9 cellular contexts compared by ENCODE assay signal in genomic region chr5:176364765-176365662, GRCh38. TPM values are rescaled to one million over a fixed set of nuclear protein-coding genes. Genes with fewer than 3 reads are reported as not detected.
A peak's percentile ranks its signal among the peaks of the same experiment; 100 is the strongest.
DNase-seq lines count a peak whose midpoint lies in the region; ATAC-seq and TF ChIP-seq lines count a peak whose summit lies in the region.
"Had no signal": no experiment of that assay in that cellular context is flagged by ENCODE, and none has a peak within 500 bp of the region (broad histone marks: within the 10 kb centered on the region; RNA-seq: fewer than 3 reads in every experiment).

Gene ARL10, plus strand, starts transcription at chr5:176365487. Its CDS starts 77 bp downstream, at chr5:176365564.

- peak within 1 kb of the TSS; percentile 76 for H3K23ac ChIP-seq in mesendoderm (ENCODE audit: low read length)

- H3K4ac ChIP-seq in mesendoderm (ENCODE audit: low read depth, low read length), result no peak within 1 kb of the TSS

- H3K79me2 ChIP-seq in mesendoderm (ENCODE audit: control insufficient read depth, insufficient read depth, low read length), result peaks cover 7% of the 10 kb centered on the region

- POLR2A ChIA-PET in activated CD4-positive, alpha-beta memory T cell treated with anti-CD3 and anti-CD28 coated beads, Interleukin-2, amount 10 ng/mL, durations not matched to agents 7 days and 5 days (lab: Charles Lee), result no interaction called here

- peak within 1 kb of the TSS; percentile 49 for H3K4me3 ChIP-seq in mesendoderm (ENCODE audit: low read length)

- H3K79me1 ChIP-seq in mesendoderm (ENCODE audit: low read length), result peaks cover 2% of the 10 kb centered on the region

- no peak within 1 kb of the TSS for H2BK15ac ChIP-seq in mesendoderm (replicated peaks; ENCODE audit: low read depth)

- CTCF ChIA-PET in activated CD4-positive, alpha-beta memory T cell treated with anti-CD3 and anti-CD28 coated beads, Interleukin-2, amount 10 ng/mL, durations not matched to agents 7 days and 5 days (lab: Charles Lee), result no interaction called here

- peaks cover 34% of the 10 kb centered on the region for H3K4me1 Mint-ChIP-seq in activated CD4-positive, alpha-beta memory T cell treated with anti-CD3 and anti-CD28 coated beads, Interleukin-2, amount 10 ng/mL, durations not matched to agents 7 days and 5 days
- H3K4me1 Mint-ChIP-seq in effector memory CD8-positive, alpha-beta T cell (ENCODE audit: low read depth in 2 of 2), result peaks cover 7 to 17% of the 10 kb centered on the region in 2 donors

- peak within 1 kb of the TSS; percentile 78 for H3K9ac ChIP-seq in mesendoderm (ENCODE audit: low read length)

- H4K5ac ChIP-seq in mesendoderm (ENCODE audit: low read length), result no peak within 1 kb of the TSS

- H3K56ac ChIP-seq in mesendoderm (ENCODE audit: low read length), result peak within 1 kb of the TSS; percentile 89

- no peak within 1 kb of the TSS for H3K18ac ChIP-seq in mesendoderm (ENCODE audit: low read length)

- H2BK5ac ChIP-seq in mesendoderm (ENCODE audit: low read length), result no peak within 1 kb of the TSS

- peak; percentile 63 for DNase-seq in HuH-7.5 (ENCODE audit: low spot score)
- peak; percentile 50 for DNase-seq in activated CD4-positive, alpha-beta memory T cell treated with anti-CD3 and anti-CD28 coated beads, Interleukin-2, amount 10 ng/mL, durations not matched to agents 7 days and 5 days
- DNase-seq in effector memory CD8-positive, alpha-beta T cell, result peak; percentile 17 to 22 (median 21)
- peak; percentile 27 for DNase-seq in mesendoderm
- DNase-seq in stimulated activated CD8-positive, alpha-beta memory T cell treated with anti-CD3 and anti-CD28 coated beads, Interleukin-12 subunit alpha, Interleukin-12 subunit beta, amount 100 ng/mL, for 4 hours (ENCODE audit: low read depth), result peak; percentile 42
- no peak for DNase-seq in NCI-H1436 treated with DMSO at 0.1 percent for 48 hours (lab: John Stamatoyannopoulos, UW)
- no peak for DNase-seq in NCI-H2196 (lab: John Stamatoyannopoulos, UW; ENCODE audit: unreplicated experiment)

- peak; percentile 6 for ATAC-seq in effector memory CD8-positive, alpha-beta T cell (replicated peaks)
- ATAC-seq: left colon had no signal

- peak within 1 kb of the TSS; percentile 66 for H3K4me3 Mint-ChIP-seq in activated CD4-positive, alpha-beta memory T cell treated with anti-CD3 and anti-CD28 coated beads, Interleukin-2, amount 10 ng/mL, durations not matched to agents 7 days and 5 days
- peak within 1 kb of the TSS; percentile 78 to 83 for H3K4me3 Mint-ChIP-seq in effector memory CD8-positive, alpha-beta T cell

- peak within 1 kb of the TSS; percentile 91 for H3K4me2 ChIP-seq in mesendoderm (ENCODE audit: low read length)

- H3K36me3 Mint-ChIP-seq in activated CD4-positive, alpha-beta memory T cell treated with anti-CD3 and anti-CD28 coated beads, Interleukin-2, amount 10 ng/mL, durations not matched to agents 7 days and 5 days (ENCODE audit: low read depth), result peaks cover 12% of the 10 kb centered on the region
- H3K36me3 Mint-ChIP-seq in effector memory CD8-positive, alpha-beta T cell (ENCODE audit: insufficient read depth), result peaks cover 27% of the 10 kb centered on the region

- no CpG with 5 or more reads among the region's 68 CpGs for WGBS in mesendoderm (ENCODE audit: extremely low coverage, insufficient coverage, low lambda C conversion rate)

- no peaks in the 10 kb centered on the region for H3K9me3 Mint-ChIP-seq in activated CD4-positive, alpha-beta memory T cell treated with anti-CD3 and anti-CD28 coated beads, Interleukin-2, amount 10 ng/mL, durations not matched to agents 7 days and 5 days
- no peaks in the 10 kb centered on the region for H3K9me3 Mint-ChIP-seq in effector memory CD8-positive, alpha-beta T cell

- no peaks in the 10 kb centered on the region for H3K36me3 ChIP-seq in mesendoderm (ENCODE audit: control insufficient read depth, insufficient read depth, low read length)

- no peak within 1 kb of the TSS for H2BK120ac ChIP-seq in mesendoderm (ENCODE audit: low read depth, low read length)

- no peak within 1 kb of the TSS for H2AK5ac ChIP-seq in mesendoderm (ENCODE audit: low read length)

- H3K27ac Mint-ChIP-seq in activated CD4-positive, alpha-beta memory T cell treated with anti-CD3 and anti-CD28 coated beads, Interleukin-2, amount 10 ng/mL, durations not matched to agents 7 days and 5 days, result no peak within 1 kb of the TSS
- H3K27ac Mint-ChIP-seq in effector memory CD8-positive, alpha-beta T cell, result peak within 1 kb of the TSS in 1 of 2 donors; percentile 63

- no peak within 1 kb of the TSS for H3K27ac ChIP-seq in mesendoderm (ENCODE audit: low read depth, low read length)

- no peak within 1 kb of the TSS for H4K8ac ChIP-seq in mesendoderm (ENCODE audit: low read depth, low read length)

- peaks cover 2% of the 10 kb centered on the region for H3K4me1 ChIP-seq in mesendoderm (ENCODE audit: control insufficient read depth, low read depth, low read length)

- no peaks in the 10 kb centered on the region for H3K27me3 ChIP-seq in mesendoderm (ENCODE audit: insufficient read depth, low read length, poor library complexity)

- peak; percentile 57 for TF ChIP-seq POLR2A in GM19193 (IDR thresholded peaks at IDR 0.05; ENCODE audit: extremely low read depth, insufficient read depth, insufficient read length)

- H3K27me3 Mint-ChIP-seq in activated CD4-positive, alpha-beta memory T cell treated with anti-CD3 and anti-CD28 coated beads, Interleukin-2, amount 10 ng/mL, durations not matched to agents 7 days and 5 days, result peaks cover 2% of the 10 kb centered on the region
- no peaks in the 10 kb centered on the region for H3K27me3 Mint-ChIP-seq in effector memory CD8-positive, alpha-beta T cell

RNA-seq across cellular contexts. Expression of gene ARL10, which starts in this region (rescaled TPM):
- 1 to 10 TPM; 6.5 TPM for total RNA-seq in activated CD4-positive, alpha-beta memory T cell treated with anti-CD3 and anti-CD28 coated beads, Interleukin-2, amount 10 ng/mL, durations not matched to agents 7 days and 5 days
- 1.9 TPM for polyA plus RNA-seq in mesendoderm (2013, experiment 1 of 2)
- 2.3 TPM for polyA plus RNA-seq in mesendoderm (2013, experiment 2 of 2)

Comparison
In these comparisons a context has a peak if more than half of its experiments do, and no peak if none do; other contexts are left out.
1. DNase-seq: peak in HuH-7.5 (single experiment), activated CD4-positive, alpha-beta memory T cell treated with anti-CD3 and anti-CD28 coated beads, Interleukin-2, amount 10 ng/mL, durations not matched to agents 7 days and 5 days (single experiment), effector memory CD8-positive, alpha-beta T cell (3 of 3), mesendoderm (single experiment) and stimulated activated CD8-positive, alpha-beta memory T cell treated with anti-CD3 and anti-CD28 coated beads, Interleukin-12 subunit alpha, Interleukin-12 subunit beta, amount 100 ng/mL, for 4 hours (single experiment); none in NCI-H1436 treated with DMSO at 0.1 percent for 48 hours (single experiment) and NCI-H2196 (single experiment).